Comparison of ENCODE assay signal across 16 cellular contexts in genomic region chr7:141945356-141945755, GRCh38. TPM values are rescaled to one million over a fixed set of nuclear protein-coding genes. Genes with fewer than 3 reads are reported as not detected.
DNase-seq lines count a peak whose midpoint lies in the region; ATAC-seq and TF ChIP-seq lines count a peak whose summit lies in the region.
"Had no signal": no experiment of that assay in that cellular context is flagged by ENCODE, and none has a peak within 500 bp of the region (broad histone marks: within the 10 kb centered on the region; RNA-seq: fewer than 3 reads in every experiment).

No MANE protein-coding gene starts in this region.

- H3K4me1 Mint-ChIP-seq in CD4-positive, alpha-beta T cell (ENCODE audit: low read depth): no peaks in the 10 kb centered on the region
- H3K4me1 Mint-ChIP-seq: activated naive CD8-positive, alpha-beta T cell treated with anti-CD3 and anti-CD28 coated beads, Interleukin-2, amount 10 ng/mL, durations not matched to agents 7 days and 5 days; mesothelial cell of epicardium had no signal

- ATAC-seq in foreskin keratinocyte (peak; percentile 100), upper lobe of right lung (peak; percentile 84)
- no peak for ATAC-seq in CD4-positive, alpha-beta T cell (ENCODE audit: poor library complexity)

- H3K4me3 ChIP-seq in upper lobe of right lung: no peak overlapping the region
- no peak overlapping the region for H3K4me3 ChIP-seq in testis
- H3K4me3 ChIP-seq: esophagus squamous epithelium, MG63, pancreas, PC-9 had no signal

- intact Hi-C loops in upper lobe of right lung (cut with DNase I) (no loop called here), testis (cut with DNase I; ENCODE audit: low total_unique reads) (no loop called here)
- intact Hi-C loops in CD4-positive, alpha-beta T cell (cut with DNase I, micrococcal nuclease): no loop called here

- H3K27me3 Mint-ChIP-seq in CD4-positive, alpha-beta T cell: no peaks in the 10 kb centered on the region

- WGBS in testis, 2 donors: 58 to 63% methylated on average over 3 of the region's 3 CpGs

- POLR2A ChIA-PET in CD4-positive, alpha-beta T cell (lab: Charles Lee): no interaction called here

- DNase-seq in stimulated activated CD4-positive, alpha-beta T cell treated with anti-CD3 and anti-CD28 coated beads, Interleukin-15, amount 100 ng/mL, for 24 hours: peak; percentile 31
- DNase-seq in stimulated activated CD4-positive, alpha-beta T cell treated with anti-CD3 and anti-CD28 coated beads, Interleukin-12 subunit alpha, Interleukin-12 subunit beta, amount 100 ng/mL, for 4 hours: no peak
- DNase-seq in OCI-M1 (lab: John Stamatoyannopoulos, UW): peak; percentile 36
- peak; percentile 96 to 99 for DNase-seq in foreskin keratinocyte
- DNase-seq in upper lobe of right lung: no peak
- no peak for DNase-seq in DMS 273 treated with DMSO at 0.1 percent for 48 hours (lab: John Stamatoyannopoulos, UW)
- DNase-seq in testis: no peak
- DNase-seq in CD4-positive, alpha-beta T cell: no peak
- DNase-seq: activated CD8-positive, alpha-beta memory T cell treated with anti-CD3 and anti-CD28 coated beads for 24 hours; activated naive CD8-positive, alpha-beta T cell treated with anti-CD3 and anti-CD28 coated beads, Interleukin-2, amount 10 ng/mL, durations not matched to agents 7 days and 5 days; esophagus squamous epithelium; MG63; pancreas; PC-9; stimulated activated naive CD4-positive, alpha-beta T cell treated with Interleukin-2 at 50 U/mL for 16 hours had no signal

- H3K4me3 Mint-ChIP-seq in CD4-positive, alpha-beta T cell: no peak overlapping the region
- H3K4me3 Mint-ChIP-seq: activated naive CD8-positive, alpha-beta T cell treated with anti-CD3 and anti-CD28 coated beads, Interleukin-2, amount 10 ng/mL, durations not matched to agents 7 days and 5 days; mesothelial cell of epicardium had no signal

- H3K9me3 ChIP-seq in upper lobe of right lung: no peaks in the 10 kb centered on the region
- no peaks in the 10 kb centered on the region for H3K9me3 ChIP-seq in testis
- peaks cover 9% of the 10 kb centered on the region for H3K9me3 ChIP-seq in CD4-positive, alpha-beta T cell (ENCODE audit: control insufficient read depth, low read length)
- H3K9me3 ChIP-seq: MG63, pancreas had no signal

- no peak for TF ChIP-seq POLR2A in testis (IDR thresholded peaks at IDR 0.05)

- peaks cover 12% of the 10 kb centered on the region for H3K4me1 ChIP-seq in foreskin keratinocyte
- no peaks in the 10 kb centered on the region for H3K4me1 ChIP-seq in upper lobe of right lung
- no peaks in the 10 kb centered on the region for H3K4me1 ChIP-seq in testis
- H3K4me1 ChIP-seq: esophagus squamous epithelium, pancreas had no signal

- H3K27me3 ChIP-seq in foreskin keratinocyte: no peaks in the 10 kb centered on the region
- H3K27me3 ChIP-seq in upper lobe of right lung: no peaks in the 10 kb centered on the region
- no peaks in the 10 kb centered on the region for H3K27me3 ChIP-seq in testis
- H3K27me3 ChIP-seq in CD4-positive, alpha-beta T cell (ENCODE audit: control insufficient read depth, insufficient read depth, low read length): no peaks in the 10 kb centered on the region
- H3K27me3 ChIP-seq: esophagus squamous epithelium, MG63, pancreas had no signal

- peak; percentile 26 for TF ChIP-seq CTCF in foreskin keratinocyte (conservative IDR thresholded peaks at IDR 0.05)
- TF ChIP-seq CTCF in upper lobe of right lung (IDR thresholded peaks at IDR 0.05): no peak
- TF ChIP-seq CTCF in testis (IDR thresholded peaks at IDR 0.05): no peak
- TF ChIP-seq CTCF in CD4-positive, alpha-beta T cell (IDR thresholded peaks at IDR 0.05): no peak

- no peak overlapping the region for H3K27ac Mint-ChIP-seq in CD4-positive, alpha-beta T cell
- H3K27ac Mint-ChIP-seq: activated naive CD8-positive, alpha-beta T cell treated with anti-CD3 and anti-CD28 coated beads, Interleukin-2, amount 10 ng/mL, durations not matched to agents 7 days and 5 days; mesothelial cell of epicardium had no signal

- H3K9me3 Mint-ChIP-seq in CD4-positive, alpha-beta T cell: peaks cover 7% of the 10 kb centered on the region

- CTCF ChIA-PET in CD4-positive, alpha-beta T cell (lab: Charles Lee): no interaction called here

- no peaks in the 10 kb centered on the region for H3K36me3 Mint-ChIP-seq in CD4-positive, alpha-beta T cell (ENCODE audit: low read depth)
- H3K36me3 Mint-ChIP-seq: activated naive CD8-positive, alpha-beta T cell treated with anti-CD3 and anti-CD28 coated beads, Interleukin-2, amount 10 ng/mL, durations not matched to agents 7 days and 5 days; mesothelial cell of epicardium had no signal

- H3K36me3 ChIP-seq in upper lobe of right lung: no peaks in the 10 kb centered on the region
- H3K36me3 ChIP-seq in testis (ENCODE audit: low read depth, missing control alignments): no peaks in the 10 kb centered on the region
- H3K36me3 ChIP-seq: esophagus squamous epithelium, MG63, pancreas had no signal

- H3K27ac ChIP-seq in foreskin keratinocyte (peak overlapping the region; percentile 45), upper lobe of right lung (no peak overlapping the region), testis (no peak overlapping the region)
- H3K27ac ChIP-seq in CD4-positive, alpha-beta T cell (ENCODE audit: low read depth, low read length): no peak overlapping the region
- H3K27ac ChIP-seq: esophagus squamous epithelium, pancreas, PC-9 had no signal

RNA-seq across cellular contexts. Expression of gene CLEC5A, which starts 1.4 kb away (rescaled TPM):
- 0.04 TPM in 1 of 2 replicates, not detected in the other for total RNA-seq in foreskin keratinocyte
- not detected in 2 replicates for polyA plus RNA-seq in foreskin keratinocyte
- total RNA-seq in upper lobe of right lung: 10.6 TPM
- under 1 TPM; 0.31 to 0.74 TPM for total RNA-seq in testis
- polyA plus RNA-seq in testis (ENCODE audit: insufficient read depth, low read depth, low replicate concordance): 0.70 TPM
- total RNA-seq in CD4-positive, alpha-beta T cell: not detected
- total RNA-seq: mesothelial cell of epicardium, PC-9 had no signal

RNA-seq across cellular contexts. Expression of gene TAS2R38, which starts 28.2 kb away (rescaled TPM):
- total RNA-seq in foreskin keratinocyte: not detected in 2 replicates
- not detected in 2 replicates for polyA plus RNA-seq in foreskin keratinocyte
- total RNA-seq in upper lobe of right lung: not detected
- total RNA-seq in testis: not detected
- polyA plus RNA-seq in testis (ENCODE audit: insufficient read depth, low read depth, low replicate concordance): not detected
- total RNA-seq in CD4-positive, alpha-beta T cell: not detected
- total RNA-seq: activated naive CD8-positive, alpha-beta T cell treated with anti-CD3 and anti-CD28 coated beads, Interleukin-2, amount 10 ng/mL, durations not matched to agents 7 days and 5 days; esophagus squamous epithelium; mesothelial cell of epicardium; pancreas; PC-9 had no signal
- polyA plus RNA-seq: pancreas had no signal

RNA-seq across cellular contexts. Expression of gene OR9A4, which starts 29.2 kb away (rescaled TPM):
- total RNA-seq in foreskin keratinocyte (not detected in 2 replicates), upper lobe of right lung (0.20 TPM), testis (under 1 TPM in 1 of 2 donors, not detected in 1; 0.25 TPM)
- polyA plus RNA-seq in foreskin keratinocyte (not detected in 2 replicates), testis (ENCODE audit: insufficient read depth, low read depth, low replicate concordance) (not detected)
- total RNA-seq in CD4-positive, alpha-beta T cell: not detected
- total RNA-seq: activated naive CD8-positive, alpha-beta T cell treated with anti-CD3 and anti-CD28 coated beads, Interleukin-2, amount 10 ng/mL, durations not matched to agents 7 days and 5 days; esophagus squamous epithelium; pancreas; PC-9 had no signal
- polyA plus RNA-seq: pancreas had no signal

RNA-seq across cellular contexts. Expression of gene MGAM, which starts 50.3 kb away (rescaled TPM):
- total RNA-seq in foreskin keratinocyte (under 0.01 and 0.35 TPM in 2 replicates), upper lobe of right lung (7.2 TPM), testis (1 to 10 TPM; 3.5 to 3.8 TPM)
- polyA plus RNA-seq in foreskin keratinocyte (0.01 and 0.08 TPM in 2 replicates), testis (ENCODE audit: insufficient read depth, low read depth, low replicate concordance) (9.2 TPM)
- total RNA-seq in CD4-positive, alpha-beta T cell: not detected
- total RNA-seq: activated naive CD8-positive, alpha-beta T cell treated with anti-CD3 and anti-CD28 coated beads, Interleukin-2, amount 10 ng/mL, durations not matched to agents 7 days and 5 days had no signal

Comparison
In these comparisons a context has a peak if more than half of its experiments do, and no peak if none do; other contexts are left out.
1. DNase-seq: peak in stimulated activated CD4-positive, alpha-beta T cell treated with anti-CD3 and anti-CD28 coated beads, Interleukin-15, amount 100 ng/mL, for 24 hours (single experiment), OCI-M1 (single experiment) and foreskin keratinocyte (2 of 2); none in stimulated activated CD4-positive, alpha-beta T cell treated with anti-CD3 and anti-CD28 coated beads, Interleukin-12 subunit alpha, Interleukin-12 subunit beta, amount 100 ng/mL, for 4 hours (single experiment), upper lobe of right lung (single experiment), DMS 273 treated with DMSO at 0.1 percent for 48 hours (single experiment), testis (single experiment) and CD4-positive, alpha-beta T cell (0 of 10).